ENCODE assay signal across 27 cellular contexts in the genomic region with DNA sequence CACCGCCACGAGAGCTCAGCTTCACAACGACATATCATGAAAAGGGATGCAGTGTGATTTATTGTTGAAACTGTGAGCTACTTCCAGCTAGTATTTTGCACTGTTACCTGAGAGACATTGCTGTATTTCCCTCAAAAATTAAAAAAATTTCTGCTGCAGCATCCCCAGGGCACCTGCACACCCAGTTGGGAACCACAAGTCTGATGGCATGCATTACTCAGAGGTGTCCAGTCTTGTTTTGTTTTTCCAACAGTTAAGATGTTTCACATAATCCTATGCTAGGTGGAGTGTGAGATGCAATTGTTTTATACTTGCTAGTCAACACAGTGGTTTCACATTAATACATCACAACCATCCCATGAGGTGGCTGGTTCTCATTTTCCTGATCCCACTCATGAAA.
"Had no signal": no experiment of that assay in that cellular context is flagged by ENCODE, and none has a peak within 500 bp of the region (broad histone marks: within the 10 kb centered on the region; RNA-seq: fewer than 3 reads in every experiment).

No MANE protein-coding gene starts in this region.

- H3K4me1 ChIP-seq: pancreas, prostate gland, right lobe of liver, sigmoid colon, stomach, thyroid gland, tibial nerve, upper lobe of left lung, vagina had no signal

- DNase-seq: nephron progenitor cell; nucleus accumbens; pancreas; right cardiac atrium; right lobe of liver; sigmoid colon; small intestine; stimulated activated CD4-positive, alpha-beta T cell treated with anti-CD3 and anti-CD28 coated beads, Interleukin-15, amount 100 ng/mL, for 24 hours; stimulated activated CD4-positive, alpha-beta T cell treated with anti-CD3 and anti-CD28 coated beads, Interleukin-2, amount 100 ng/mL, for 24 hours; stimulated activated CD4-positive, alpha-beta T cell treated with anti-CD3 and anti-CD28 coated beads, Interleukin-2, amount 100 ng/mL, for 48 hours; stimulated activated CD4-positive, alpha-beta T cell treated with anti-CD3 and anti-CD28 coated beads, Interleukin-4, amount 100 ng/mL, for 24 hours; stimulated activated naive B cell treated with anti-CD40 and anti-IgM and Interleukin-4, amounts not matched to agents 10 μg/mL and 1 μg/mL and 100 μg/mL, for 72 hours; stimulated activated naive CD4-positive, alpha-beta T cell treated with Interleukin-2 at 50 U/mL for 16 hours; stomach; thyroid gland; trophoblast cell; upper lobe of left lung had no signal

- H3K4me3 ChIP-seq: pancreas, prostate gland, right lobe of liver, sigmoid colon, stomach, thoracic aorta, thyroid gland, tibial nerve, upper lobe of left lung, vagina had no signal

- H3K27ac ChIP-seq: neutrophil, pancreas, prostate gland, right lobe of liver, sigmoid colon, stomach, thoracic aorta, thyroid gland, tibial nerve, upper lobe of left lung, vagina had no signal

- H3K4me3 Mint-ChIP-seq: natural killer cell treated with Interleukin-12 subunit alpha and Interleukin-12 subunit beta and Interleukin-15 and Interleukin-18, amount 100 ng/mL, for 72 hours; nephron progenitor cell; neural crest cell; stimulated activated effector memory CD8-positive, alpha-beta T cell treated with anti-CD3 and anti-CD28 coated beads, Interleukin-12 subunit alpha, Interleukin-12 subunit beta, amount 100 ng/mL, for 72 hours; stimulated activated naive B cell treated with anti-CD40 and anti-IgM and Interleukin-4, amounts not matched to agents 10 μg/mL and 1 μg/mL and 100 μg/mL, for 72 hours; stimulated activated naive CD8-positive, alpha-beta T cell treated with anti-CD3 and anti-CD28 coated beads, Interleukin-15, Interleukin-2, amounts not matched to agents 100 ng/mL and 50 ng/mL, for 24 hours had no signal

- H3K36me3 Mint-ChIP-seq: natural killer cell treated with Interleukin-12 subunit alpha and Interleukin-12 subunit beta and Interleukin-15 and Interleukin-18, amount 100 ng/mL, for 72 hours; stimulated activated effector memory CD8-positive, alpha-beta T cell treated with anti-CD3 and anti-CD28 coated beads, Interleukin-12 subunit alpha, Interleukin-12 subunit beta, amount 100 ng/mL, for 72 hours; stimulated activated naive B cell treated with anti-CD40 and anti-IgM and Interleukin-4, amounts not matched to agents 10 μg/mL and 1 μg/mL and 100 μg/mL, for 72 hours had no signal

- H3K27ac Mint-ChIP-seq: natural killer cell treated with Interleukin-12 subunit alpha and Interleukin-12 subunit beta and Interleukin-15 and Interleukin-18, amount 100 ng/mL, for 72 hours; nephron progenitor cell; stimulated activated effector memory CD8-positive, alpha-beta T cell treated with anti-CD3 and anti-CD28 coated beads, Interleukin-12 subunit alpha, Interleukin-12 subunit beta, amount 100 ng/mL, for 72 hours; stimulated activated naive B cell treated with anti-CD40 and anti-IgM and Interleukin-4, amounts not matched to agents 10 μg/mL and 1 μg/mL and 100 μg/mL, for 72 hours; stimulated activated naive CD8-positive, alpha-beta T cell treated with anti-CD3 and anti-CD28 coated beads, Interleukin-15, Interleukin-2, amounts not matched to agents 100 ng/mL and 50 ng/mL, for 24 hours had no signal

- H3K4me1 Mint-ChIP-seq: neural crest cell; stimulated activated effector memory CD8-positive, alpha-beta T cell treated with anti-CD3 and anti-CD28 coated beads, Interleukin-12 subunit alpha, Interleukin-12 subunit beta, amount 100 ng/mL, for 72 hours; stimulated activated naive B cell treated with anti-CD40 and anti-IgM and Interleukin-4, amounts not matched to agents 10 μg/mL and 1 μg/mL and 100 μg/mL, for 72 hours had no signal

- ATAC-seq: natural killer cell treated with Interleukin-12 subunit alpha and Interleukin-12 subunit beta and Interleukin-15 and Interleukin-18, amount 100 ng/mL, for 72 hours; pancreas; right cardiac atrium; right lobe of liver; stimulated activated effector memory CD8-positive, alpha-beta T cell treated with anti-CD3 and anti-CD28 coated beads, Interleukin-12 subunit alpha, Interleukin-12 subunit beta, amount 100 ng/mL, for 72 hours; stimulated activated naive B cell treated with anti-CD40 and anti-IgM and Interleukin-4, amounts not matched to agents 10 μg/mL and 1 μg/mL and 100 μg/mL, for 72 hours had no signal

- FAIRE-seq: pancreas, small intestine, urothelium cell line had no signal

- H3K36me3 ChIP-seq: neutrophil, pancreas, prostate gland, right lobe of liver, sigmoid colon, stomach, thoracic aorta, thyroid gland, tibial nerve, upper lobe of left lung, vagina had no signal

- H3K27me3 Mint-ChIP-seq: stimulated activated naive B cell treated with anti-CD40 and anti-IgM and Interleukin-4, amounts not matched to agents 10 μg/mL and 1 μg/mL and 100 μg/mL, for 72 hours; stimulated activated naive CD8-positive, alpha-beta T cell treated with anti-CD3 and anti-CD28 coated beads, Interleukin-15, Interleukin-2, amounts not matched to agents 100 ng/mL and 50 ng/mL, for 24 hours had no signal

- H3K9me3 Mint-ChIP-seq: natural killer cell treated with Interleukin-12 subunit alpha and Interleukin-12 subunit beta and Interleukin-15 and Interleukin-18, amount 100 ng/mL, for 72 hours; nephron progenitor cell; neural crest cell; stimulated activated naive CD8-positive, alpha-beta T cell treated with anti-CD3 and anti-CD28 coated beads, Interleukin-15, Interleukin-2, amounts not matched to agents 100 ng/mL and 50 ng/mL, for 24 hours had no signal

- H3K9me3 ChIP-seq: neutrophil, pancreas, prostate gland, right lobe of liver, sigmoid colon, stomach, thoracic aorta, thyroid gland, tibial nerve, upper lobe of left lung, vagina had no signal

- H3K27me3 ChIP-seq: neutrophil, pancreas, right lobe of liver, sigmoid colon, stomach, thyroid gland, tibial nerve, upper lobe of left lung, vagina had no signal
